16 cellular contexts compared by ENCODE assay signal in the genomic region with DNA sequence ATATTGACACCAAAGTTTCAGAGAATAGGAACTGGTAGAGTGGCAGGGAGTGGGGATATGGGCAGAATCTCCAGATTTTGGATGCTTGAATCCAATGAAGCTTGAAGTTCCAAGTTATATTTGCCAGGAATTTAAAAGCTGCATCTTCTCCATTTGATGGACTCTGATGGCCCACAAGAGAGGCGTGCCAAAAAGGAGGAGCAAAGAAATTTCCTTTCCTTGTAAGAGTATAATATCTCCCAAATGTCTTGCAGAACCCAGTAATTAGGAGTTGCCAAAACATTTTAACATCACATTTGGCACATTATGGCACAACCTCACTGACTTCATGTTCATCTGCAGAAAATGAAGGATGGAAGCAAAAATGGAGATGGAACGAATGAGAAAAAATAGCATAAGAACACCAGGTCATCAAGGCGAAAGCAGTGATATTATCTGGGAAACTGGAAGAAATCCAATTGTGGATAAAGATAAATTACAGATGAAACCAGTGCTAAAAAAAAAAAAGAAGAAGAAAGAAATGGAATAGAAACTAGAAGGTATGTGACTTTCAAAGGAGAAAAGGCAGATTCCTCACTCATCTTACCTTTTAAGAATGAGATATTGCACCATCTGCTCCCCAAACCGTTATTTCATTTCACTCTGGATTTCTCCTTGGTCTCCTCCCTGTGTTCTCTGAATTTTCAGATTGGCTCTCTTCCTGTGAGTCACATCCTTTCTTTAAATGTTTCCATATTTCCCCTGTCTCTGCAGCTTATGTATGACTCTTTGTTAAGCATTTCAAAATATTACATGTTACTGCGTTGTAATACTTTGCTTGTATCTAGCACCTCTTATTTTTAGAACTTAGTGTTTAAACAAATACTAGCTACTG. TPM values are rescaled to one million over a fixed set of nuclear protein-coding genes. Genes with fewer than 3 reads are reported as not detected.
DNase-seq lines count a peak whose midpoint lies in the region; ATAC-seq and TF ChIP-seq lines count a peak whose summit lies in the region.
"Had no signal": no experiment of that assay in that cellular context is flagged by ENCODE, and none has a peak within 500 bp of the region (broad histone marks: within the 10 kb centered on the region; RNA-seq: fewer than 3 reads in every experiment).

No MANE protein-coding gene starts in this region.

- no peak for TF ChIP-seq CTCF in astrocyte of the spinal cord (IDR thresholded peaks at IDR 0.05; ENCODE audit: low read depth, low read length)

- no peak for ATAC-seq in HG02610 (IDR thresholded peaks at IDR 0.05; ENCODE audit: unreplicated experiment)
- ATAC-seq: lower lobe of right lung had no signal

- H3K4me3 ChIP-seq in astrocyte of the spinal cord (ENCODE audit: low read depth, low read length) = no peak overlapping the region
- H3K4me3 ChIP-seq: colonic mucosa, heart right ventricle, lower lobe of right lung, suprapubic skin had no signal

- no peak overlapping the region for H3K27ac ChIP-seq in substantia nigra (ENCODE audit: low read depth, low read length, poor library complexity, severe bottlenecking)
- H3K27ac ChIP-seq: colonic mucosa, lower lobe of right lung, parathyroid adenoma, suprapubic skin had no signal

- DNase-seq in AG20443 (ENCODE audit: low spot score) = peak; percentile 75
- DNase-seq in MV-4-11 (lab: John Stamatoyannopoulos, UW) = peak; percentile 89
- DNase-seq in astrocyte of the spinal cord (ENCODE audit: low read depth, low spot score) = peak; percentile 88
- DNase-seq in lung microvascular endothelial cell (ENCODE audit: low read depth in 2 of 2) = peak; percentile 76 to 83
- no peak for DNase-seq in substantia nigra (lab: John Stamatoyannopoulos, UW)
- no peak for DNase-seq in stimulated activated CD4-positive, alpha-beta T cell treated with anti-CD3 and anti-CD28 coated beads, Interleukin-4, amount 100 ng/mL, for 24 hours
- DNase-seq in ureter (ENCODE audit: low spot score) = no peak
- DNase-seq: activated CD4-positive, alpha-beta T cell treated with anti-CD3 and anti-CD28 coated beads, Interleukin-2, amount 50 U/mL, for 4 hours; colonic mucosa; heart right ventricle; lower lobe of right lung; NCI-H2227 treated with DMSO at 0.1 percent for 48 hours; stimulated activated CD4-positive, alpha-beta T cell treated with anti-CD3 and anti-CD28 coated beads, Interleukin-4, amount 100 ng/mL, for 1 hour had no signal

- in situ Hi-C loops in astrocyte of the spinal cord (cut with HindIII; ENCODE audit: low sequenced_read_pairs) = no loop called here

RNA-seq across cellular contexts. Expression of gene FLRT2, which starts 13.5 kb away (rescaled TPM):
- total RNA-seq in lung microvascular endothelial cell (86.5 and 139 TPM in 2 replicates), ureter (25.5 TPM)

Comparison
In these comparisons a context has a peak if more than half of its experiments do, and no peak if none do; other contexts are left out.
1. DNase-seq: peak in AG20443 (single experiment), MV-4-11 (single experiment), astrocyte of the spinal cord (single experiment) and lung microvascular endothelial cell (2 of 2); none in substantia nigra (0 of 49), stimulated activated CD4-positive, alpha-beta T cell treated with anti-CD3 and anti-CD28 coated beads, Interleukin-4, amount 100 ng/mL, for 24 hours (single experiment) and ureter (single experiment).